ENCODE assay signal across 8 cellular contexts in genomic region chr22:36239150-36239400, GRCh38. TPM values are rescaled to one million over a fixed set of nuclear protein-coding genes. Genes with fewer than 3 reads are reported as not detected.
DNase-seq lines count a peak whose midpoint lies in the region; ATAC-seq, FAIRE-seq and TF ChIP-seq lines count a peak whose summit lies in the region.

No MANE protein-coding gene starts in this region.

- H3K9me3 ChIP-seq in A549 = no peaks in the 10 kb centered on the region
- H3K9me3 ChIP-seq in HAP-1 = peaks cover 3% of the 10 kb centered on the region
- peaks cover 0 to 9% (median 0%) of the 10 kb centered on the region in 11 donors for H3K9me3 ChIP-seq in heart right ventricle
- H3K9me3 ChIP-seq in skeletal muscle satellite cell (replicated peaks; ENCODE audit: low read length) = no peaks in the 10 kb centered on the region

- H3K27me3 ChIP-seq in HAP-1 (ENCODE audit: low read depth) = no peaks in the 10 kb centered on the region
- H3K27me3 ChIP-seq in heart right ventricle = no peaks in the 10 kb centered on the region
- no peaks in the 10 kb centered on the region for H3K27me3 ChIP-seq in skeletal muscle satellite cell (ENCODE audit: control insufficient read depth, insufficient read depth, low read length)

- H3K4me1 ChIP-seq in A549 (peaks cover 18% of the 10 kb centered on the region), HAP-1 (peaks cover 9% of the 10 kb centered on the region), heart right ventricle (peaks cover 26 to 62% (median 55%) of the 10 kb centered on the region in 9 donors), skeletal muscle satellite cell (ENCODE audit: control insufficient read depth, insufficient read depth, low read length) (peaks cover 31% of the 10 kb centered on the region)

- peaks cover 50% of the 10 kb centered on the region for H3K4me1 Mint-ChIP-seq in activated T-cell treated with anti-CD3 and anti-CD28 coated beads, Interleukin-2, amount 50 U/mL, for 72 hours (ENCODE audit: low read depth)

- TF ChIP-seq CTCF in A549 (IDR thresholded peaks at IDR 0.05) (no peak), heart right ventricle (IDR thresholded peaks at IDR 0.05) (no peak)

- H3K4me3 ChIP-seq in A549 (peak overlapping the region; percentile 60), HAP-1 (peak overlapping the region; percentile 35), heart right ventricle (peak overlapping the region; percentile 59 to 83 (median 66)), skeletal muscle satellite cell (ENCODE audit: low read length) (peak overlapping the region; percentile 79)

- POLR2A ChIA-PET in A549 (lab: Yijun Ruan, JAX) = interaction anchor here (0.7 kb wide), 1 partner anchor 15 kb away, joined by 4 read pairs; no protein-coding TSS in a partner anchor

- intact Hi-C loops in heart right ventricle (cut with DNase I) = loop anchor here in 7 of 10 donors (5.0 kb wide), 4 partner anchors 37 to 47 kb away; partner anchors contain the start of gene APOL4 (in 1 of the 7)

- TF ChIP-seq POLR2A in A549 (IDR thresholded peaks at IDR 0.05; ENCODE audit: low read length) = no peak

- peak; percentile 59 to 63; a peak in 4 of 6 replicates for ATAC-seq in A549
- no peak for ATAC-seq in activated T-cell treated with anti-CD3 and anti-CD28 coated beads, Interleukin-2, amount 50 U/mL, for 72 hours (replicated peaks in 1 of 2)
- ATAC-seq in heart right ventricle = peak in 7 of 8 donors; percentile 10 to 40 (median 17)
- no peak for ATAC-seq in HG03108 (IDR thresholded peaks at IDR 0.05; ENCODE audit: unreplicated experiment)
- no peak for ATAC-seq in GM21423 (IDR thresholded peaks at IDR 0.05; ENCODE audit: unreplicated experiment)

- peak overlapping the region; percentile 73 to 92 for H3K27ac ChIP-seq in A549
- H3K27ac ChIP-seq in heart right ventricle = peak overlapping the region; percentile 83 to 97 (median 92)

- H3K9me3 Mint-ChIP-seq in activated T-cell treated with anti-CD3 and anti-CD28 coated beads, Interleukin-2, amount 50 U/mL, for 72 hours = peaks cover 2 to 7% of the 10 kb centered on the region in 2 donors

- no peaks in the 10 kb centered on the region for H3K27me3 Mint-ChIP-seq in activated T-cell treated with anti-CD3 and anti-CD28 coated beads, Interleukin-2, amount 50 U/mL, for 72 hours (ENCODE audit: low read depth)

- peak overlapping the region; percentile 96 for H3K4me2 ChIP-seq in A549
- H3K4me2 ChIP-seq in skeletal muscle satellite cell (ENCODE audit: low read length) = peak overlapping the region; percentile 100

- peak overlapping the region; percentile 96 for H3K27ac Mint-ChIP-seq in activated T-cell treated with anti-CD3 and anti-CD28 coated beads, Interleukin-2, amount 50 U/mL, for 72 hours

- peak overlapping the region; percentile 84 for H3K9ac ChIP-seq in skeletal muscle satellite cell (ENCODE audit: low read depth, low read length)

- H3K36me3 Mint-ChIP-seq in activated T-cell treated with anti-CD3 and anti-CD28 coated beads, Interleukin-2, amount 50 U/mL, for 72 hours (ENCODE audit: insufficient read depth in 2 of 2) = peaks cover 23 to 34% of the 10 kb centered on the region in 2 donors

- peak in 1 of 2 experiments; percentile 5 for DNase-seq in A549 (ENCODE audit: low read depth in 1 of 2, low spot score in 1 of 2)
- DNase-seq in HAP-1 (ENCODE audit: low spot score in 2 of 2) = peak in 1 of 2 experiments; percentile 29
- no peak for DNase-seq in activated T-cell treated with anti-CD3 and anti-CD28 coated beads, Interleukin-2, amount 50 U/mL, for 72 hours
- DNase-seq in heart right ventricle = no peak
- DNase-seq in NCI-H1092 treated with DMSO at 0.1 percent for 48 hours (lab: John Stamatoyannopoulos, UW) = no peak

- 2% methylated on average over 4 of the region's 4 CpGs for WGBS in A549 (ENCODE audit: missing lambda C conversion rate)
- WGBS in heart right ventricle, 2 donors = 2% methylated on average over 4 of the region's 4 CpGs

- FAIRE-seq in A549 (lab: Jason Lieb, UNC) = no peak

- CTCF ChIA-PET in A549 (lab: Yijun Ruan, JAX) = interaction anchor here (0.7 to 2.9 kb wide), 24 partner anchors 10 to 90 kb away, joined by 3 to 14 read pairs (median 4); partner anchors contain the start of genes APOL1 and APOL4

- H3K36me3 ChIP-seq in HAP-1 (replicated peaks) (no peaks in the 10 kb centered on the region), heart right ventricle (peaks cover 0 to 29% (median 12%) of the 10 kb centered on the region in 9 donors), skeletal muscle satellite cell (ENCODE audit: insufficient read depth, low read length) (peaks cover 4% of the 10 kb centered on the region)

- peak overlapping the region; percentile 96 to 98 for H3K4me3 Mint-ChIP-seq in activated T-cell treated with anti-CD3 and anti-CD28 coated beads, Interleukin-2, amount 50 U/mL, for 72 hours

- no peak for TF ChIP-seq RAD21 in A549 (conservative IDR thresholded peaks at IDR 0.05 in 1 of 2, IDR thresholded peaks at IDR 0.05 in 1 of 2)

- in situ Hi-C loops in HAP-1 (cut with MboI; ENCODE audit: low sequenced_read_pairs) = no loop called here

- TF ChIP-seq EP300 in A549 (IDR thresholded peaks at IDR 0.05) = no peak

TF ChIP-seq in A549, 52 proteins besides CTCF, POLR2A, EP300 and RAD21:
- TF ChIP-seq MAX (IDR thresholded peaks at IDR 0.05) (0 out of 2 replicates have a peak, but pooled peaks have one; percentile 11), HMGXB4 (CRISPR knock-in tag; IDR thresholded peaks at IDR 0.05; ENCODE audit: borderline replicate concordance) (no peak)
TF ChIP-seq in A549: peak in this region for 1.

RNA-seq across cellular contexts. Expression of gene APOL2, which starts 0.3 kb away (rescaled TPM):
- polyA plus RNA-seq in A549 (2011; rRNA removed) (8.7 and 12.3 TPM in 2 replicates), A549 (2017; fragmentation: RNase III; extraction: RNeasy Plus Mini Kit Qiagen cat#74134 plus additional on column Dnase treatment) (21.5 to 23.8 TPM (median 23.1 TPM) in 3 replicates), heart right ventricle (10 to 100 TPM; 28.6 to 55.5 TPM)
- polyA plus RNA-seq in A549 (2012; cell fraction: cytosol; rRNA removed) = 8.6 TPM in 2 replicates
- polyA plus RNA-seq in A549 (2012; cell fraction: nucleus; rRNA removed) = 12.3 and 13.2 TPM in 2 replicates
- 16.4 and 17.4 TPM in 2 replicates for polyA minus RNA-seq in A549 (2011; rRNA and poly(A)+ RNA removed)
- 10 to 100 TPM; 64.5 to 69.5 TPM for total RNA-seq in activated T-cell treated with anti-CD3 and anti-CD28 coated beads, Interleukin-2, amount 50 U/mL, for 72 hours
- 100 to 1,000 TPM in 1 of 10 donors, 10 to 100 TPM in 9; 30.9 to 215 (median 53.3) TPM for total RNA-seq in heart right ventricle
- 28.4 and 36.5 TPM in 2 replicates for total RNA-seq in skeletal muscle satellite cell (2012; rRNA removed)

RNA-seq across cellular contexts. Expression of gene APOL1, which starts 13.9 kb away (rescaled TPM):
- polyA plus RNA-seq in A549 (2011; rRNA removed) (2.0 and 3.3 TPM in 2 replicates), A549 (2017; fragmentation: RNase III; extraction: RNeasy Plus Mini Kit Qiagen cat#74134 plus additional on column Dnase treatment) (5.2 to 7.6 TPM (median 6.5 TPM) in 3 replicates), heart right ventricle (10 to 100 TPM; 18.3 to 18.7 TPM)
- polyA plus RNA-seq in A549 (2012; cell fraction: cytosol; rRNA removed) = 0.61 and 0.96 TPM in 2 replicates
- polyA plus RNA-seq in A549 (2012; cell fraction: nucleus; rRNA removed) = 0.92 and 1.2 TPM in 2 replicates
- polyA minus RNA-seq in A549 (2011; rRNA and poly(A)+ RNA removed) = 2.0 and 2.4 TPM in 2 replicates
- total RNA-seq in activated T-cell treated with anti-CD3 and anti-CD28 coated beads, Interleukin-2, amount 50 U/mL, for 72 hours = 10 to 100 TPM; 32.7 to 44.5 TPM
- 100 to 1,000 TPM in 1 of 10 donors, 10 to 100 TPM in 8, 1 to 10 TPM in 1; 9.8 to 121 (median 16.4) TPM for total RNA-seq in heart right ventricle
- total RNA-seq in skeletal muscle satellite cell (2012; rRNA removed) = 4.4 and 4.6 TPM in 2 replicates

RNA-seq across cellular contexts. Expression of gene APOL4, which starts 37.5 kb away (rescaled TPM):
- polyA plus RNA-seq in A549 (2011; rRNA removed) (not detected in 2 replicates), A549 (2017; fragmentation: RNase III; extraction: RNeasy Plus Mini Kit Qiagen cat#74134 plus additional on column Dnase treatment) (not detected in 3 replicates), heart right ventricle (1 to 10 TPM; 3.6 to 4.2 TPM)
- not detected in 2 replicates for polyA plus RNA-seq in A549 (2012; cell fraction: cytosol; rRNA removed)
- 0.05 TPM in 1 of 2 replicates, not detected in the other for polyA plus RNA-seq in A549 (2012; cell fraction: nucleus; rRNA removed)
- not detected in 2 replicates for polyA minus RNA-seq in A549 (2011; rRNA and poly(A)+ RNA removed)
- total RNA-seq in activated T-cell treated with anti-CD3 and anti-CD28 coated beads, Interleukin-2, amount 50 U/mL, for 72 hours = 1 to 10 TPM in 1 of 2 donors, under 1 TPM in 1; 0.99 to 2.7 TPM
- total RNA-seq in heart right ventricle = 10 to 100 TPM in 2 of 10 donors, 1 to 10 TPM in 7, not detected in 1; 1.6 to 22.6 (median 4.9) TPM
- 1.7 TPM in 1 of 2 replicates, not detected in the other for total RNA-seq in skeletal muscle satellite cell (2012; rRNA removed)

Comparison
In these comparisons a context has a peak if more than half of its experiments do, and no peak if none do; other contexts are left out.
1. ATAC-seq: peak in A549 (2 of 2) and heart right ventricle (7 of 8); none in activated T-cell treated with anti-CD3 and anti-CD28 coated beads, Interleukin-2, amount 50 U/mL, for 72 hours (0 of 2), HG03108 (single experiment) and GM21423 (single experiment).
2. Peak in every context shown above with its lines, with median percentiles within 50 percentile points of each other: H3K4me3 ChIP-seq.